1 cellular context compared by ENCODE assay signal in the genomic region with DNA sequence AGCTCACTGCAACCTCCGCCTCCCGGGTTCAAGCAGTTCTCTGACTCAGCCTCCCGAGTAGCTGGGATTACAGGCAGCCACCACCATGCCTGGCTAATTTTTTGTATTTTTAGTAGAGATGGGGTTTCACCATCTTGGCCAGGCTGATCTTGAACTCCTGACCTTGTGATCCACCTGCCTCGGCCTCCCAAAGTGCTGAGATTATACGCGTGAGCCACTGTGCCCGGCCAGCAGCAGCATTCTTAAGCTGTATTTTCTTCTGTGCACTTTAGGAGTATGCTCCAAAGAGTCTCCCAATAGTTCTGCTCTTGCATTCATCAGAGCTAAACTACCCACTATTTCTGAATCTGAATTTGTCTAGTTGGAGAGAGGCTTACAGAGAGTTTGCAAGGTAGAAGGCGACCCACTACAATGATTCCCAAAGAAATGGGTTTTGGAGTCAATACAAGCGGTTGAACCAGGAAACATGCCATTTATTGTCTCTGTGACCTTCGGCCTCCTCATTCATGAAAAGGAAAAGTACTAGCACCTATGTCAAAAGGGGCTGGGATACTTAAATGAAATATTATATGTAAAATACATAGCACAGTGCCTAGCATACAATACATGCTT.
A peak's percentile ranks its signal among the peaks of the same experiment; 100 is the strongest.
TF ChIP-seq lines count a peak whose summit lies in the region.
"Not testable (repeated sequence)": the region's sequence is repeated elsewhere in the genome, so short reads cannot be mapped to it uniquely, and the experiment has no call there.

No MANE protein-coding gene starts in this region.

TF ChIP-seq in HepG2, 621 proteins besides CTCF, POLR2A, EP300 and RAD21 (continued from another document and continues in another):
- TF ChIP-seq ZBTB7B (CRISPR knock-in tag; IDR thresholded peaks at IDR 0.05): peak; percentile 56; the same call in 1 of the 2 replicates
- TF ChIP-seq ZNF644 (CRISPR knock-in tag; IDR thresholded peaks at IDR 0.05; ENCODE audit: low read depth): peak; percentile 94
- TF ChIP-seq FOXJ3 (CRISPR knock-in tag; IDR thresholded peaks at IDR 0.05; ENCODE audit: borderline replicate concordance): peak; percentile 75; the same call in 1 of the 2 replicates
- not testable (repeated sequence) for TF ChIP-seq LCORL (IDR thresholded peaks at IDR 0.05); TCF12 (IDR thresholded peaks at IDR 0.05); CREM (CRISPR knock-in tag; IDR thresholded peaks at IDR 0.05); FOXP1 (IDR thresholded peaks at IDR 0.05); CREB1 (IDR thresholded peaks at IDR 0.05)
- peak; percentile 36; the same call in 1 of the 2 replicates for TF ChIP-seq LCORL (CRISPR knock-in tag; IDR thresholded peaks at IDR 0.05)
- TF ChIP-seq, protein P1, sequence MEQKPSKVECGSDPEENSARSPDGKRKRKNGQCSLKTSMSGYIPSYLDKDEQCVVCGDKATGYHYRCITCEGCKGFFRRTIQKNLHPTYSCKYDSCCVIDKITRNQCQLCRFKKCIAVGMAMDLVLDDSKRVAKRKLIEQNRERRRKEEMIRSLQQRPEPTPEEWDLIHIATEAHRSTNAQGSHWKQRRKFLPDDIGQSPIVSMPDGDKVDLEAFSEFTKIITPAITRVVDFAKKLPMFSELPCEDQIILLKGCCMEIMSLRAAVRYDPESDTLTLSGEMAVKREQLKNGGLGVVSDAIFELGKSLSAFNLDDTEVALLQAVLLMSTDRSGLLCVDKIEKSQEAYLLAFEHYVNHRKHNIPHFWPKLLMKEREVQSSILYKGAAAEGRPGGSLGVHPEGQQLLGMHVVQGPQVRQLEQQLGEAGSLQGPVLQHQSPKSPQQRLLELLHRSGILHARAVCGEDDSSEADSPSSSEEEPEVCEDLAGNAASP (CRISPR knock-in tag; IDR thresholded peaks at IDR 0.05; ENCODE audit: borderline replicate concordance): 0 out of 2 replicates have a peak, but pooled peaks have one; percentile 14
- TF ChIP-seq TCF12 (CRISPR knock-in tag; IDR thresholded peaks at IDR 0.05): 0 out of 2 replicates have a peak, but pooled peaks have one; percentile 0
- peak; percentile 83; the same call in 1 of the 2 replicates for TF ChIP-seq SOX5 (CRISPR knock-in tag; IDR thresholded peaks at IDR 0.05; ENCODE audit: borderline replicate concordance)
- 0 out of 2 replicates have a peak, but pooled peaks have one; percentile 23 for TF ChIP-seq NFYC (CRISPR knock-in tag; IDR thresholded peaks at IDR 0.05)
- peak; percentile 8; the same call in 1 of the 2 replicates for TF ChIP-seq ZNF652 (CRISPR knock-in tag; IDR thresholded peaks at IDR 0.05; ENCODE audit: borderline replicate concordance, low read depth)
- TF ChIP-seq, protein P2, sequence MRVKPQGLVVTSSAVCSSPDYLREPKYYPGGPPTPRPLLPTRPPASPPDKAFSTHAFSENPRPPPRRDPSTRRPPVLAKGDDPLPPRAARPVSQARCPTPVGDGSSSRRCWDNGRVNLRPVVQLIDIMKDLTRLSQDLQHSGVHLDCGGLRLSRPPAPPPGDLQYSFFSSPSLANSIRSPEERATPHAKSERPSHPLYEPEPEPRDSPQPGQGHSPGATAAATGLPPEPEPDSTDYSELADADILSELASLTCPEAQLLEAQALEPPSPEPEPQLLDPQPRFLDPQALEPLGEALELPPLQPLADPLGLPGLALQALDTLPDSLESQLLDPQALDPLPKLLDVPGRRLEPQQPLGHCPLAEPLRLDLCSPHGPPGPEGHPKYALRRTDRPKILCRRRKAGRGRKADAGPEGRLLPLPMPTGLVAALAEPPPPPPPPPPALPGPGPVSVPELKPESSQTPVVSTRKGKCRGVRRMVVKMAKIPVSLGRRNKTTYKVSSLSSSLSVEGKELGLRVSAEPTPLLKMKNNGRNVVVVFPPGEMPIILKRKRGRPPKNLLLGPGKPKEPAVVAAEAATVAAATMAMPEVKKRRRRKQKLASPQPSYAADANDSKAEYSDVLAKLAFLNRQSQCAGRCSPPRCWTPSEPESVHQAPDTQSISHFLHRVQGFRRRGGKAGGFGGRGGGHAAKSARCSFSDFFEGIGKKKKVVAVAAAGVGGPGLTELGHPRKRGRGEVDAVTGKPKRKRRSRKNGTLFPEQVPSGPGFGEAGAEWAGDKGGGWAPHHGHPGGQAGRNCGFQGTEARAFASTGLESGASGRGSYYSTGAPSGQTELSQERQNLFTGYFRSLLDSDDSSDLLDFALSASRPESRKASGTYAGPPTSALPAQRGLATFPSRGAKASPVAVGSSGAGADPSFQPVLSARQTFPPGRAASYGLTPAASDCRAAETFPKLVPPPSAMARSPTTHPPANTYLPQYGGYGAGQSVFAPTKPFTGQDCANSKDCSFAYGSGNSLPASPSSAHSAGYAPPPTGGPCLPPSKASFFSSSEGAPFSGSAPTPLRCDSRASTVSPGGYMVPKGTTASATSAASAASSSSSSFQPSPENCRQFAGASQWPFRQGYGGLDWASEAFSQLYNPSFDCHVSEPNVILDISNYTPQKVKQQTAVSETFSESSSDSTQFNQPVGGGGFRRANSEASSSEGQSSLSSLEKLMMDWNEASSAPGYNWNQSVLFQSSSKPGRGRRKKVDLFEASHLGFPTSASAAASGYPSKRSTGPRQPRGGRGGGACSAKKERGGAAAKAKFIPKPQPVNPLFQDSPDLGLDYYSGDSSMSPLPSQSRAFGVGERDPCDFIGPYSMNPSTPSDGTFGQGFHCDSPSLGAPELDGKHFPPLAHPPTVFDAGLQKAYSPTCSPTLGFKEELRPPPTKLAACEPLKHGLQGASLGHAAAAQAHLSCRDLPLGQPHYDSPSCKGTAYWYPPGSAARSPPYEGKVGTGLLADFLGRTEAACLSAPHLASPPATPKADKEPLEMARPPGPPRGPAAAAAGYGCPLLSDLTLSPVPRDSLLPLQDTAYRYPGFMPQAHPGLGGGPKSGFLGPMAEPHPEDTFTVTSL (CRISPR knock-in tag; IDR thresholded peaks at IDR 0.05; ENCODE audit: borderline replicate concordance): peak; percentile 19; the same call in 1 of the 2 replicates
- TF ChIP-seq RBM22 (optimal IDR thresholded peaks at IDR 0.05; ENCODE audit: low read length): peak; percentile 79
- peak; percentile 16; the same call in 1 of the 2 replicates for TF ChIP-seq SIX1 (CRISPR knock-in tag; IDR thresholded peaks at IDR 0.05; ENCODE audit: borderline replicate concordance)
- TF ChIP-seq KDM1A (CRISPR knock-in tag; IDR thresholded peaks at IDR 0.05): peak; percentile 70; the same call in 1 of the 2 replicates
- peak; percentile 66; the same call in 1 of the 2 replicates for TF ChIP-seq NFATC3 (CRISPR knock-in tag; IDR thresholded peaks at IDR 0.05)
- TF ChIP-seq FOXK1 (CRISPR knock-in tag; IDR thresholded peaks at IDR 0.05; ENCODE audit: borderline replicate concordance, low read depth): 0 out of 2 replicates have a peak, but pooled peaks have one; percentile 9
- peak; percentile 62; the same call in 1 of the 2 replicates for TF ChIP-seq CREM (IDR thresholded peaks at IDR 0.05)
- TF ChIP-seq, protein P3, sequence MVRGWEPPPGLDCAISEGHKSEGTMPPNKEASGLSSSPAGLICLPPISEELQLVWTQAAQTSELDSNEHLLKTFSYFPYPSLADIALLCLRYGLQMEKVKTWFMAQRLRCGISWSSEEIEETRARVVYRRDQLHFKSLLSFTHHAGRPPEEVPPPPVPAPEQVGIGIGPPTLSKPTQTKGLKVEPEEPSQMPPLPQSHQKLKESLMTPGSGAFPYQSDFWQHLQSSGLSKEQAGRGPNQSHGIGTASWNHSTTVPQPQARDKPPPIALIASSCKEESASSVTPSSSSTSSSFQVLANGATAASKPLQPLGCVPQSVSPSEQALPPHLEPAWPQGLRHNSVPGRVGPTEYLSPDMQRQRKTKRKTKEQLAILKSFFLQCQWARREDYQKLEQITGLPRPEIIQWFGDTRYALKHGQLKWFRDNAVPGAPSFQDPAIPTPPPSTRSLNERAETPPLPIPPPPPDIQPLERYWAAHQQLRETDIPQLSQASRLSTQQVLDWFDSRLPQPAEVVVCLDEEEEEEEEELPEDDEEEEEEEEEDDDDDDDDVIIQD (CRISPR knock-in tag; IDR thresholded peaks at IDR 0.05; ENCODE audit: low read depth): peak; percentile 59; the same call in 1 of the 2 replicates
- TF ChIP-seq, protein P4, sequence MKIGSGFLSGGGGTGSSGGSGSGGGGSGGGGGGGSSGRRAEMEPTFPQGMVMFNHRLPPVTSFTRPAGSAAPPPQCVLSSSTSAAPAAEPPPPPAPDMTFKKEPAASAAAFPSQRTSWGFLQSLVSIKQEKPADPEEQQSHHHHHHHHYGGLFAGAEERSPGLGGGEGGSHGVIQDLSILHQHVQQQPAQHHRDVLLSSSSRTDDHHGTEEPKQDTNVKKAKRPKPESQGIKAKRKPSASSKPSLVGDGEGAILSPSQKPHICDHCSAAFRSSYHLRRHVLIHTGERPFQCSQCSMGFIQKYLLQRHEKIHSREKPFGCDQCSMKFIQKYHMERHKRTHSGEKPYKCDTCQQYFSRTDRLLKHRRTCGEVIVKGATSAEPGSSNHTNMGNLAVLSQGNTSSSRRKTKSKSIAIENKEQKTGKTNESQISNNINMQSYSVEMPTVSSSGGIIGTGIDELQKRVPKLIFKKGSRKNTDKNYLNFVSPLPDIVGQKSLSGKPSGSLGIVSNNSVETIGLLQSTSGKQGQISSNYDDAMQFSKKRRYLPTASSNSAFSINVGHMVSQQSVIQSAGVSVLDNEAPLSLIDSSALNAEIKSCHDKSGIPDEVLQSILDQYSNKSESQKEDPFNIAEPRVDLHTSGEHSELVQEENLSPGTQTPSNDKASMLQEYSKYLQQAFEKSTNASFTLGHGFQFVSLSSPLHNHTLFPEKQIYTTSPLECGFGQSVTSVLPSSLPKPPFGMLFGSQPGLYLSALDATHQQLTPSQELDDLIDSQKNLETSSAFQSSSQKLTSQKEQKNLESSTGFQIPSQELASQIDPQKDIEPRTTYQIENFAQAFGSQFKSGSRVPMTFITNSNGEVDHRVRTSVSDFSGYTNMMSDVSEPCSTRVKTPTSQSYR (CRISPR knock-in tag; IDR thresholded peaks at IDR 0.05; ENCODE audit: borderline replicate concordance): peak; percentile 34; the same call in 1 of the 2 replicates
- peak; percentile 90 for TF ChIP-seq POLR2G (IDR thresholded peaks at IDR 0.05; ENCODE audit: low read depth, low read length)
- TF ChIP-seq AGO2 (optimal IDR thresholded peaks at IDR 0.05; ENCODE audit: low read depth, low read length): peak; percentile 51
- peak; percentile 69; the same call in 1 of the 2 replicates for TF ChIP-seq MIER3 (CRISPR knock-in tag; IDR thresholded peaks at IDR 0.05; ENCODE audit: borderline replicate concordance)
- 0 out of 2 replicates have a peak, but pooled peaks have one; percentile 51 for TF ChIP-seq ZNF567 (CRISPR knock-in tag; IDR thresholded peaks at IDR 0.05; ENCODE audit: borderline replicate concordance)
- TF ChIP-seq, protein P5, sequence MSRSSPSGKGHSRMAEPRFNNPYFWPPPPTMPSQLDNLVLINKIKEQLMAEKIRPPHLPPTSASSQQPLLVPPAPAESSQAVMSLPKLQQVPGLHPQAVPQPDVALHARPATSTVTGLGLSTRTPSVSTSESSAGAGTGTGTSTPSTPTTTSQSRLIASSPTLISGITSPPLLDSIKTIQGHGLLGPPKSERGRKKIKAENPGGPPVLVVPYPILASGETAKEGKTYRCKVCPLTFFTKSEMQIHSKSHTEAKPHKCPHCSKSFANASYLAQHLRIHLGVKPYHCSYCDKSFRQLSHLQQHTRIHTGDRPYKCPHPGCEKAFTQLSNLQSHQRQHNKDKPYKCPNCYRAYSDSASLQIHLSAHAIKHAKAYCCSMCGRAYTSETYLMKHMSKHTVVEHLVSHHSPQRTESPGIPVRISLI (CRISPR knock-in tag; IDR thresholded peaks at IDR 0.05; ENCODE audit: borderline replicate concordance): peak; percentile 46; the same call in 1 of the 2 replicates
- peak; percentile 53; the same call in 1 of the 2 replicates for TF ChIP-seq ZNF274 (CRISPR knock-in tag; IDR thresholded peaks at IDR 0.05)
- TF ChIP-seq ZNF44 (CRISPR knock-in tag; IDR thresholded peaks at IDR 0.05): peak; percentile 57; the same call in 1 of the 2 replicates
- TF ChIP-seq FOXP1 (CRISPR knock-in tag; IDR thresholded peaks at IDR 0.05): peak; percentile 62; the same call in 1 of the 2 replicates
- TF ChIP-seq NR2F1 (CRISPR knock-in tag; IDR thresholded peaks at IDR 0.05): peak in 1 of 2 experiments; percentile 66; a peak in 3 of 4 replicates
- TF ChIP-seq ZNF224 (CRISPR knock-in tag; IDR thresholded peaks at IDR 0.05): peak; percentile 58; the same call in 1 of the 2 replicates
- TF ChIP-seq TBX2 (CRISPR knock-in tag; IDR thresholded peaks at IDR 0.05; ENCODE audit: borderline replicate concordance): peak; percentile 63; the same call in 1 of the 2 replicates
- peak; percentile 65; the same call in 1 of the 2 replicates for TF ChIP-seq ZNF136 (CRISPR knock-in tag; IDR thresholded peaks at IDR 0.05; ENCODE audit: low read depth)
- TF ChIP-seq ZNF335 (CRISPR knock-in tag; IDR thresholded peaks at IDR 0.05): peak; percentile 35; the same call in 1 of the 2 replicates
- TF ChIP-seq POGZ (CRISPR knock-in tag; IDR thresholded peaks at IDR 0.05): peak; percentile 33; the same call in 1 of the 2 replicates
- TF ChIP-seq, protein P6, sequence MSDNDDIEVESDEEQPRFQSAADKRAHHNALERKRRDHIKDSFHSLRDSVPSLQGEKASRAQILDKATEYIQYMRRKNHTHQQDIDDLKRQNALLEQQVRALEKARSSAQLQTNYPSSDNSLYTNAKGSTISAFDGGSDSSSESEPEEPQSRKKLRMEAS (IDR thresholded peaks at IDR 0.05): peak; percentile 44; the same call in 1 of the 2 replicates
- TF ChIP-seq HNF4A (CRISPR knock-in tag; IDR thresholded peaks at IDR 0.05): peak; percentile 70
- TF ChIP-seq BCL6 (CRISPR knock-in tag; IDR thresholded peaks at IDR 0.05): peak; percentile 56; the same call in 1 of the 2 replicates
- peak; percentile 69; the same call in 1 of the 2 replicates for TF ChIP-seq NR2F2 (IDR thresholded peaks at IDR 0.05; ENCODE audit: borderline replicate concordance, low read depth)
- TF ChIP-seq CREB1 (CRISPR knock-in tag; IDR thresholded peaks at IDR 0.05): 0 out of 2 replicates have a peak, but pooled peaks have one; percentile 8
- TF ChIP-seq ZNF460 (CRISPR knock-in tag; IDR thresholded peaks at IDR 0.05; ENCODE audit: borderline replicate concordance): peak; percentile 98
- peak; percentile 40; the same call in 1 of the 2 replicates for TF ChIP-seq ZNF788 (CRISPR knock-in tag; IDR thresholded peaks at IDR 0.05; ENCODE audit: borderline replicate concordance)
- TF ChIP-seq ZNF12 (CRISPR knock-in tag; IDR thresholded peaks at IDR 0.05): peak; percentile 49; the same call in 1 of the 2 replicates
- peak; percentile 95 for TF ChIP-seq PPARG (CRISPR knock-in tag; conservative IDR thresholded peaks at IDR 0.05)
- TF ChIP-seq, protein P7, sequence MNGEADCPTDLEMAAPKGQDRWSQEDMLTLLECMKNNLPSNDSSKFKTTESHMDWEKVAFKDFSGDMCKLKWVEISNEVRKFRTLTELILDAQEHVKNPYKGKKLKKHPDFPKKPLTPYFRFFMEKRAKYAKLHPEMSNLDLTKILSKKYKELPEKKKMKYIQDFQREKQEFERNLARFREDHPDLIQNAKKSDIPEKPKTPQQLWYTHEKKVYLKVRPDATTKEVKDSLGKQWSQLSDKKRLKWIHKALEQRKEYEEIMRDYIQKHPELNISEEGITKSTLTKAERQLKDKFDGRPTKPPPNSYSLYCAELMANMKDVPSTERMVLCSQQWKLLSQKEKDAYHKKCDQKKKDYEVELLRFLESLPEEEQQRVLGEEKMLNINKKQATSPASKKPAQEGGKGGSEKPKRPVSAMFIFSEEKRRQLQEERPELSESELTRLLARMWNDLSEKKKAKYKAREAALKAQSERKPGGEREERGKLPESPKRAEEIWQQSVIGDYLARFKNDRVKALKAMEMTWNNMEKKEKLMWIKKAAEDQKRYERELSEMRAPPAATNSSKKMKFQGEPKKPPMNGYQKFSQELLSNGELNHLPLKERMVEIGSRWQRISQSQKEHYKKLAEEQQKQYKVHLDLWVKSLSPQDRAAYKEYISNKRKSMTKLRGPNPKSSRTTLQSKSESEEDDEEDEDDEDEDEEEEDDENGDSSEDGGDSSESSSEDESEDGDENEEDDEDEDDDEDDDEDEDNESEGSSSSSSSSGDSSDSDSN (CRISPR knock-in tag; IDR thresholded peaks at IDR 0.05): 0 out of 2 replicates have a peak, but pooled peaks have one; percentile 28
- TF ChIP-seq ZNF317 (CRISPR knock-in tag; IDR thresholded peaks at IDR 0.05): peak; percentile 23
